Comparison of ENCODE assay signal across 18 cellular contexts in genomic region chr17:69672924-69673323, GRCh38.
DNase-seq lines count a peak whose midpoint lies in the region; ATAC-seq, FAIRE-seq and TF ChIP-seq lines count a peak whose summit lies in the region.
"Had no signal": no experiment of that assay in that cellular context is flagged by ENCODE, and none has a peak within 500 bp of the region (broad histone marks: within the 10 kb centered on the region; RNA-seq: fewer than 3 reads in every experiment).

No MANE protein-coding gene starts in this region.

- DNase-seq in GM23248: peak; percentile 70
- peak; percentile 97 for DNase-seq in astrocyte (ENCODE audit: low read depth)
- DNase-seq in foreskin keratinocyte: peak; percentile 61 to 74
- DNase-seq in stimulated activated CD4-positive, alpha-beta T cell treated with anti-CD3 and anti-CD28 coated beads, Interleukin-12 subunit alpha, Interleukin-12 subunit beta, amount 100 ng/mL, for 4 hours: no peak
- DNase-seq in effector memory CD8-positive, alpha-beta T cell: no peak
- DNase-seq in superior temporal gyrus (ENCODE audit: extremely low spot score): no peak
- no peak for DNase-seq in Right ventricle myocardium superior
- DNase-seq: activated CD4-positive, CD25-positive, alpha-beta regulatory T cell; activated CD8-positive, alpha-beta memory T cell treated with anti-CD3 and anti-CD28 coated beads, Interleukin-2, amount 50 U/mL, for 48 hours; activated naive CD4-positive, alpha-beta T cell treated with anti-CD3 and anti-CD28 coated beads, Interleukin-2, amount 50 U/mL, for 16 hours; DMS53; NCI-H146; T-cell had no signal

- no peaks in the 10 kb centered on the region for H3K36me3 Mint-ChIP-seq in astrocyte (ENCODE audit: low read depth, unreplicated experiment)
- H3K36me3 Mint-ChIP-seq in effector memory CD8-positive, alpha-beta T cell (ENCODE audit: insufficient read depth): no peaks in the 10 kb centered on the region
- H3K36me3 Mint-ChIP-seq: T-cell had no signal

- H3K27me3 ChIP-seq in ACC112 (ENCODE audit: insufficient read depth, low read length) (no peaks in the 10 kb centered on the region), GM23248 (replicated peaks; ENCODE audit: insufficient read depth) (no peaks in the 10 kb centered on the region), astrocyte (ENCODE audit: insufficient read depth, low read length) (no peaks in the 10 kb centered on the region), foreskin keratinocyte (no peaks in the 10 kb centered on the region)
- H3K27me3 ChIP-seq: esophagus muscularis mucosa had no signal

- H2AFZ ChIP-seq in ACC112 (ENCODE audit: low read length, unreplicated experiment) (peak overlapping the region; percentile 21), GM23248 (no peak overlapping the region), astrocyte (ENCODE audit: low read depth, low read length) (no peak overlapping the region)

- TF ChIP-seq CTCF in astrocyte (IDR thresholded peaks at IDR 0.05; ENCODE audit: insufficient read depth, low read depth, low read length) (no peak), foreskin keratinocyte (conservative IDR thresholded peaks at IDR 0.05) (no peak)

- H3F3A ChIP-seq in GM23248 (ENCODE audit: insufficient read depth): peaks cover 12% of the 10 kb centered on the region

- H3K79me2 ChIP-seq in ACC112 (ENCODE audit: control insufficient read depth, insufficient read depth, low read length, unreplicated experiment): no peaks in the 10 kb centered on the region
- no peaks in the 10 kb centered on the region for H3K79me2 ChIP-seq in GM23248 (ENCODE audit: insufficient read depth)
- H3K79me2 ChIP-seq in astrocyte (ENCODE audit: insufficient read depth, low read length): no peaks in the 10 kb centered on the region

- peak; percentile 75 for ATAC-seq in foreskin keratinocyte
- no peak for ATAC-seq in effector memory CD8-positive, alpha-beta T cell (replicated peaks)
- ATAC-seq in Right ventricle myocardium superior (ENCODE audit: poor library complexity): no peak
- ATAC-seq: K562, T-cell had no signal

- intact Hi-C loops in Right ventricle myocardium superior (cut with DNase I): no loop called here

- H3K9me2 ChIP-seq in GM23248 (ENCODE audit: insufficient read depth): no peaks in the 10 kb centered on the region

- peak; percentile 55 for FAIRE-seq in astrocyte (lab: Jason Lieb, UNC)
- FAIRE-seq: colon, GM12891, K562 had no signal

- peaks cover 20% of the 10 kb centered on the region for H3K4me1 Mint-ChIP-seq in astrocyte (ENCODE audit: low read depth, unreplicated experiment)
- no peaks in the 10 kb centered on the region for H3K4me1 Mint-ChIP-seq in effector memory CD8-positive, alpha-beta T cell (ENCODE audit: low read depth in 2 of 2)
- H3K4me1 Mint-ChIP-seq: T-cell had no signal

- H3K9me3 Mint-ChIP-seq in astrocyte (ENCODE audit: unreplicated experiment): no peaks in the 10 kb centered on the region
- peaks cover 0 to 2% of the 10 kb centered on the region in 2 donors for H3K9me3 Mint-ChIP-seq in effector memory CD8-positive, alpha-beta T cell

- H3K9ac ChIP-seq in GM23248: no peak overlapping the region
- H3K9ac ChIP-seq in astrocyte (ENCODE audit: low read length): no peak overlapping the region

- H3K36me3 ChIP-seq in ACC112 (ENCODE audit: insufficient read depth, low read length) (no peaks in the 10 kb centered on the region), GM23248 (ENCODE audit: low read depth) (no peaks in the 10 kb centered on the region), astrocyte (ENCODE audit: insufficient read depth, low read length) (no peaks in the 10 kb centered on the region)
- H3K36me3 ChIP-seq: esophagus muscularis mucosa had no signal

- H4K20me1 ChIP-seq in GM23248 (ENCODE audit: insufficient read depth) (no peaks in the 10 kb centered on the region), astrocyte (ENCODE audit: insufficient read depth, low read length) (no peaks in the 10 kb centered on the region)

- no peaks in the 10 kb centered on the region for H3K27me3 Mint-ChIP-seq in astrocyte (ENCODE audit: low read depth, unreplicated experiment)
- H3K27me3 Mint-ChIP-seq in effector memory CD8-positive, alpha-beta T cell: no peaks in the 10 kb centered on the region
- H3K27me3 Mint-ChIP-seq: T-cell had no signal

- 36 to 54% methylated on average over 1 of the region's 1 CpG for WGBS in GM23248 (ENCODE audit: low coverage in 1 of 2, low lambda C conversion rate in 2 of 2, missing lambda C conversion rate in 2 of 2), 2 experiments

- H3K9me3 ChIP-seq in GM23248 (ENCODE audit: low read depth) (no peaks in the 10 kb centered on the region), astrocyte (ENCODE audit: insufficient read depth, low read depth, low read length) (no peaks in the 10 kb centered on the region)
- H3K9me3 ChIP-seq: esophagus muscularis mucosa had no signal

- H3K4me3 Mint-ChIP-seq in astrocyte (ENCODE audit: unreplicated experiment): no peak overlapping the region
- no peak overlapping the region for H3K4me3 Mint-ChIP-seq in effector memory CD8-positive, alpha-beta T cell
- H3K4me3 Mint-ChIP-seq: T-cell had no signal

- H3K27ac ChIP-seq in ACC112 (ENCODE audit: low read depth, low read length): no peak overlapping the region
- H3K27ac ChIP-seq in GM23248: no peak overlapping the region
- H3K27ac ChIP-seq in astrocyte (ENCODE audit: low read depth, low read length): peak overlapping the region; percentile 48
- no peak overlapping the region for H3K27ac ChIP-seq in foreskin keratinocyte
- H3K27ac ChIP-seq: esophagus muscularis mucosa had no signal

- H3K4me2 ChIP-seq in GM23248 (ENCODE audit: unreplicated experiment): peak overlapping the region; percentile 58
- peak overlapping the region; percentile 15 for H3K4me2 ChIP-seq in astrocyte (ENCODE audit: low read length)

- H3K4me1 ChIP-seq in ACC112 (ENCODE audit: control insufficient read depth, insufficient read depth, low read length, unreplicated experiment) (peaks cover 9% of the 10 kb centered on the region), GM23248 (ENCODE audit: insufficient read depth) (peaks cover 18% of the 10 kb centered on the region), astrocyte (ENCODE audit: insufficient read depth, low read length) (peaks cover 6% of the 10 kb centered on the region), foreskin keratinocyte (peaks cover 3% of the 10 kb centered on the region)
- H3K4me1 ChIP-seq: esophagus muscularis mucosa had no signal

- H3K4me3 ChIP-seq in ACC112 (ENCODE audit: low read depth, low read length): no peak overlapping the region
- H3K4me3 ChIP-seq in GM23248: no peak overlapping the region
- H3K4me3 ChIP-seq in astrocyte (ENCODE audit: insufficient read depth, low read depth, low read length): no peak overlapping the region
- H3K4me3 ChIP-seq: esophagus muscularis mucosa, K562 had no signal

- peak overlapping the region; percentile 96 for H3K27ac Mint-ChIP-seq in astrocyte (ENCODE audit: unreplicated experiment)
- no peak overlapping the region for H3K27ac Mint-ChIP-seq in effector memory CD8-positive, alpha-beta T cell
- H3K27ac Mint-ChIP-seq: T-cell had no signal

- in situ Hi-C loops in GM23248 (cut with MboI): no loop called here

Comparison
In these comparisons a context has a peak if more than half of its experiments do, and no peak if none do; other contexts are left out.
1. DNase-seq: peak in GM23248 (single experiment), astrocyte (single experiment) and foreskin keratinocyte (2 of 2); none in stimulated activated CD4-positive, alpha-beta T cell treated with anti-CD3 and anti-CD28 coated beads, Interleukin-12 subunit alpha, Interleukin-12 subunit beta, amount 100 ng/mL, for 4 hours (single experiment), effector memory CD8-positive, alpha-beta T cell (0 of 3), superior temporal gyrus (single experiment) and Right ventricle myocardium superior (single experiment).